Comparison of ENCODE assay signal across 6 cellular contexts in the genomic region with DNA sequence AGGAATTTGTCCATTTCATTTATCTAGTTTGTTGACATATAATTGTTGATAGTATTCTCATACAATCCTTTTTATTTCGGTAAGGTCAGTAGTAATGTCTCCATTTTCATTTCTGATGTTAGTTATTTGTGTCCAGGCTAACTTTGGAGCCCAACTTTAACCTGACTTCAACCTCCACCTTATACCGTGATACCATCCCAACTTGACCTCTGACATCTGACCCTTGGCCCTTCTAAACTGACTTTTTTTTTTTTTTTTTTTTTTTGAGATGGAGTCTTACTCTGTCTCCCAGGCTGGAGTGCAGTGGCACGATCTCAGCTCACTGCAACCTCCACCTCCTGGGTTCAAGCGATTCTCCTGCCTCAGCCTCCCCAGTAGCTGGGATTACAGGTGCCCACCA. TPM values are rescaled to one million over a fixed set of nuclear protein-coding genes. Genes with fewer than 3 reads are reported as not detected.
"Had no signal": no experiment of that assay in that cellular context is flagged by ENCODE, and none has a peak within 500 bp of the region (broad histone marks: within the 10 kb centered on the region; RNA-seq: fewer than 3 reads in every experiment).

No MANE protein-coding gene starts in this region.

RNA-seq across cellular contexts. Expression of a gene that starts 51.9 kb away (rescaled TPM):
- total RNA-seq: natural killer cell treated with Interleukin-12 subunit alpha and Interleukin-12 subunit beta and Interleukin-15 and Interleukin-18, amount 100 ng/mL, for 72 hours had no signal

RNA-seq across cellular contexts. Expression of a gene that starts 54.3 kb away (rescaled TPM):
- total RNA-seq: kidney epithelial cell; naive thymus-derived CD4-positive, alpha-beta T cell; natural killer cell treated with Interleukin-12 subunit alpha and Interleukin-12 subunit beta and Interleukin-15 and Interleukin-18, amount 100 ng/mL, for 72 hours; pulmonary artery endothelial cell; renal cortical epithelial cell had no signal
- polyA plus RNA-seq: naive thymus-derived CD4-positive, alpha-beta T cell; neural cell had no signal
